12 cellular contexts compared by ENCODE assay signal in genomic region chr6:170085475-170086401, GRCh38.
DNase-seq lines count a peak whose midpoint lies in the region; ATAC-seq and TF ChIP-seq lines count a peak whose summit lies in the region.
"Had no signal": no experiment of that assay in that cellular context is flagged by ENCODE, and none has a peak within 500 bp of the region (broad histone marks: within the 10 kb centered on the region; RNA-seq: fewer than 3 reads in every experiment).

No MANE protein-coding gene starts in this region.

- TF ChIP-seq CTCF in fibroblast of villous mesenchyme (IDR thresholded peaks at IDR 0.05; ENCODE audit: insufficient read depth, low read depth, low read length): no peak

- ATAC-seq in T-cell (replicated peaks in 1 of 4) (no peak), HG03108 (IDR thresholded peaks at IDR 0.05; ENCODE audit: unreplicated experiment) (no peak)

- H3K4me3 ChIP-seq in fibroblast of villous mesenchyme (ENCODE audit: low read depth, low read length) (no peak overlapping the region), rectal smooth muscle tissue (ENCODE audit: low read length) (no peak overlapping the region)
- H3K4me3 ChIP-seq: PC-9 had no signal

- in situ Hi-C loops in ACHN (cut with HindIII; ENCODE audit: low pct_ligation_motif_present, low pct_unique_long_range_greater_than_20kb, low sequenced_read_pairs): no loop called here

- peak overlapping the region; percentile 69 to 73 for H3K27ac Mint-ChIP-seq in T-cell
- H3K27ac Mint-ChIP-seq: HFFc6, memory B cell had no signal

- H3K4me1 ChIP-seq in rectal smooth muscle tissue (ENCODE audit: control insufficient read depth, insufficient read depth, low read length): no peaks in the 10 kb centered on the region

- H3K27me3 Mint-ChIP-seq in T-cell: no peaks in the 10 kb centered on the region
- H3K27me3 Mint-ChIP-seq: memory B cell had no signal

- CTCF ChIA-PET in T-cell (lab: Charles Lee): no interaction called here

- H3K4me3 Mint-ChIP-seq in T-cell: peak overlapping the region in 1 of 3 donors; percentile 72
- H3K4me3 Mint-ChIP-seq: HFFc6 had no signal

- H3K36me3 Mint-ChIP-seq in T-cell: no peaks in the 10 kb centered on the region

- no peaks in the 10 kb centered on the region for H3K9me3 Mint-ChIP-seq in T-cell
- H3K9me3 Mint-ChIP-seq: memory B cell had no signal

- H3K36me3 ChIP-seq in rectal smooth muscle tissue (ENCODE audit: control insufficient read depth, insufficient read depth, low read length): no peaks in the 10 kb centered on the region

- no peak overlapping the region for H3K9ac ChIP-seq in rectal smooth muscle tissue (ENCODE audit: low read length)

- no peaks in the 10 kb centered on the region for H3K27me3 ChIP-seq in rectal smooth muscle tissue (ENCODE audit: control insufficient read depth, insufficient read depth, low read length)

- H3K27ac ChIP-seq in rectal smooth muscle tissue (ENCODE audit: low read depth, low read length): peak overlapping the region; percentile 75
- H3K27ac ChIP-seq: PC-9 had no signal

- POLR2A ChIA-PET in T-cell (lab: Charles Lee): no interaction called here

- peak; percentile 15 for DNase-seq in D341Med (ENCODE audit: low spot score)
- DNase-seq in T-cell: peak in 1 of 34 experiments; percentile 23
- peak; percentile 37 for DNase-seq in fibroblast of villous mesenchyme (ENCODE audit: low read depth)
- no peak for DNase-seq in MV-4-11 (lab: John Stamatoyannopoulos, UW)
- DNase-seq in ACHN: no peak
- DNase-seq: Calu3, HFFc6, NCI-H2227 treated with DMSO at 0.1 percent for 48 hours, PC-9 had no signal

- H3K4me1 Mint-ChIP-seq in T-cell: peaks cover 25 to 44% (median 37%) of the 10 kb centered on the region in 3 donors

Comparison
In these comparisons a context has a peak if more than half of its experiments do, and no peak if none do; other contexts are left out.
1. DNase-seq: peak in D341Med (single experiment) and fibroblast of villous mesenchyme (single experiment); none in MV-4-11 (single experiment) and ACHN (single experiment).